25 cellular contexts compared by ENCODE assay signal in the genomic region with DNA sequence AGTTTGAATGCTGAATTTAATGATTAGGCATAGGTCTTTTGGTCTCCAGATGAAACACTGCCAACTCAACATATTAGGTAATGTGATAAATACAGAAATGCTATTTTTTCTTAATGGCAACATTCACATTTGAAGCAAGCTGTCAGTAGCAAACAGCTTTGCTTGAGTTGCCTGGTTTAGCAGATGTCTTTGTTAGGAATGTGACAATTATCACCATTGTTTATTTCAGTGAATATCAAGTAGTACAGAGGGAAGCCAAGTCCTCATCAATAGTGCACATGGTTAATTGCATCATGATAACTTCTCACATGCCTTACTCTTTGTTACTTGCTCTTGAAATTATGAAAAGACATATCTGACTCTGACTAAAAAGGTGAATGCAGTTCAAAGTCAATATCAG.
"Had no signal": no experiment of that assay in that cellular context is flagged by ENCODE, and none has a peak within 500 bp of the region (broad histone marks: within the 10 kb centered on the region; RNA-seq: fewer than 3 reads in every experiment).

No MANE protein-coding gene starts in this region.

- H3K4me3 ChIP-seq: breast epithelium, esophagus squamous epithelium, lung, vagina had no signal

- H3K4me1 Mint-ChIP-seq: activated CD8-positive, alpha-beta memory T cell treated with anti-CD3 and anti-CD28 coated beads, Interleukin-2, amount 10 ng/mL, durations not matched to agents 7 days and 5 days; activated naive CD8-positive, alpha-beta T cell treated with anti-CD3 and anti-CD28 coated beads, Interleukin-2, amount 50 U/mL, for 24 hours; activated T-helper 17 cell treated with anti-CD3 and anti-CD28 coated beads, Interleukin-2, amount 50 U/mL, for 72 hours; T-cell had no signal

- H3K4me1 ChIP-seq: breast epithelium, esophagus squamous epithelium, vagina had no signal

- H3K36me3 Mint-ChIP-seq: activated CD4-positive, alpha-beta memory T cell treated with anti-CD3 and anti-CD28 coated beads for 36 hours; activated CD8-positive, alpha-beta memory T cell treated with anti-CD3 and anti-CD28 coated beads, Interleukin-2, amount 10 ng/mL, durations not matched to agents 7 days and 5 days; T-cell had no signal

- H3K36me3 ChIP-seq: breast epithelium, esophagus squamous epithelium, vagina had no signal

- H3K27me3 Mint-ChIP-seq: activated B cell treated with CpG ODN at 0.5 μM for 24 hours; activated CD4-positive, alpha-beta memory T cell treated with anti-CD3 and anti-CD28 coated beads for 36 hours; activated CD8-positive, alpha-beta memory T cell treated with anti-CD3 and anti-CD28 coated beads, Interleukin-2, amount 10 ng/mL, durations not matched to agents 7 days and 5 days; activated naive CD8-positive, alpha-beta T cell treated with anti-CD3 and anti-CD28 coated beads, Interleukin-2, amount 50 U/mL, for 24 hours; activated T-helper 17 cell treated with anti-CD3 and anti-CD28 coated beads, Interleukin-2, amount 50 U/mL, for 72 hours; dendritic cell treated with granulocyte-macrophage colony-stimulating factor and Interleukin-4, amounts not matched to agents 40 ng/mL and 50 ng/mL, for 4 days; T-cell had no signal

- H3K9me3 ChIP-seq: breast epithelium, esophagus squamous epithelium, vagina had no signal

- DNase-seq: activated B cell treated with CpG ODN at 0.5 μM for 24 hours; activated CD4-positive, alpha-beta memory T cell treated with anti-CD3 and anti-CD28 coated beads for 36 hours; activated CD4-positive, alpha-beta T cell treated with anti-CD3 and anti-CD28 coated beads for 4 hours; activated CD8-positive, alpha-beta memory T cell treated with anti-CD3 and anti-CD28 coated beads, Interleukin-2, amount 10 ng/mL, durations not matched to agents 7 days and 5 days; activated naive CD4-positive, alpha-beta T cell treated with anti-CD3 and anti-CD28 coated beads for 36 hours; activated naive CD8-positive, alpha-beta T cell treated with anti-CD3 and anti-CD28 coated beads, Interleukin-2, amount 50 U/mL, for 24 hours; activated T-cell treated with anti-CD3 and anti-CD28 coated beads, Interleukin-2, amount 50 U/mL, for 1 hour; aorta; cerebellar nuclear complex; effector memory CD4-positive, alpha-beta T cell; esophagus squamous epithelium; islet precursor cell; occipital lobe; stimulated activated CD4-positive, alpha-beta T cell treated with anti-CD3 and anti-CD28 coated beads, Interleukin-12 subunit alpha, Interleukin-12 subunit beta, amount 100 ng/mL, for 4 hours; stimulated activated CD4-positive, alpha-beta T cell treated with anti-CD3 and anti-CD28 coated beads, Interleukin-1b, Interleukin-23, amount 100 ng/mL, for 48 hours; stimulated activated CD8-positive, alpha-beta memory T cell treated with anti-CD3 and anti-CD28 coated beads, Interleukin-4, amount 100 ng/mL, for 48 hours; stimulated activated naive CD4-positive, alpha-beta T cell; T-cell; trophoblast cell had no signal

- H3K9me3 Mint-ChIP-seq: activated B cell treated with CpG ODN at 0.5 μM for 24 hours; activated CD4-positive, alpha-beta memory T cell treated with anti-CD3 and anti-CD28 coated beads for 36 hours; activated naive CD4-positive, alpha-beta T cell treated with anti-CD3 and anti-CD28 coated beads for 36 hours; activated naive CD8-positive, alpha-beta T cell treated with anti-CD3 and anti-CD28 coated beads, Interleukin-2, amount 50 U/mL, for 24 hours; activated T-helper 17 cell treated with anti-CD3 and anti-CD28 coated beads, Interleukin-2, amount 50 U/mL, for 72 hours; dendritic cell treated with granulocyte-macrophage colony-stimulating factor and Interleukin-4, amounts not matched to agents 40 ng/mL and 50 ng/mL, for 4 days; T-cell had no signal

- H3K4me3 Mint-ChIP-seq: activated B cell treated with CpG ODN at 0.5 μM for 24 hours; activated CD4-positive, alpha-beta memory T cell treated with anti-CD3 and anti-CD28 coated beads for 36 hours; activated CD8-positive, alpha-beta memory T cell treated with anti-CD3 and anti-CD28 coated beads, Interleukin-2, amount 10 ng/mL, durations not matched to agents 7 days and 5 days; activated naive CD4-positive, alpha-beta T cell treated with anti-CD3 and anti-CD28 coated beads for 36 hours; activated naive CD8-positive, alpha-beta T cell treated with anti-CD3 and anti-CD28 coated beads, Interleukin-2, amount 50 U/mL, for 24 hours; activated T-helper 17 cell treated with anti-CD3 and anti-CD28 coated beads, Interleukin-2, amount 50 U/mL, for 72 hours; dendritic cell treated with granulocyte-macrophage colony-stimulating factor and Interleukin-4, amounts not matched to agents 40 ng/mL and 50 ng/mL, for 4 days; T-cell had no signal

- H3K27me3 ChIP-seq: breast epithelium, esophagus squamous epithelium, vagina had no signal

- H3K27ac Mint-ChIP-seq: activated B cell treated with CpG ODN at 0.5 μM for 24 hours; activated CD4-positive, alpha-beta memory T cell treated with anti-CD3 and anti-CD28 coated beads for 36 hours; activated CD8-positive, alpha-beta memory T cell treated with anti-CD3 and anti-CD28 coated beads, Interleukin-2, amount 10 ng/mL, durations not matched to agents 7 days and 5 days; activated naive CD4-positive, alpha-beta T cell treated with anti-CD3 and anti-CD28 coated beads for 36 hours; activated naive CD8-positive, alpha-beta T cell treated with anti-CD3 and anti-CD28 coated beads, Interleukin-2, amount 50 U/mL, for 24 hours; activated T-helper 17 cell treated with anti-CD3 and anti-CD28 coated beads, Interleukin-2, amount 50 U/mL, for 72 hours; dendritic cell treated with granulocyte-macrophage colony-stimulating factor and Interleukin-4, amounts not matched to agents 40 ng/mL and 50 ng/mL, for 4 days; T-cell had no signal

- ATAC-seq: activated CD8-positive, alpha-beta memory T cell treated with anti-CD3 and anti-CD28 coated beads, Interleukin-2, amount 10 ng/mL, durations not matched to agents 7 days and 5 days; activated naive CD8-positive, alpha-beta T cell treated with anti-CD3 and anti-CD28 coated beads, Interleukin-2, amount 50 U/mL, for 24 hours; activated T-helper 17 cell treated with anti-CD3 and anti-CD28 coated beads, Interleukin-2, amount 50 U/mL, for 72 hours; left lobe of liver; T-cell had no signal

- H3K27ac ChIP-seq: breast epithelium, esophagus squamous epithelium, vagina had no signal
